Comparison of ENCODE assay signal across 1 cellular context in genomic region chr17:80036715-80037477, GRCh38.
A peak's percentile ranks its signal among the peaks of the same experiment; 100 is the strongest.
TF ChIP-seq lines count a peak whose summit lies in the region.

No MANE protein-coding gene starts in this region.

TF ChIP-seq in HepG2, 621 proteins besides CTCF, POLR2A, EP300 and RAD21 (continued from another document and continues in another):
- TF ChIP-seq SKIL (CRISPR knock-in tag; IDR thresholded peaks at IDR 0.05; ENCODE audit: borderline replicate concordance) (0 out of 2 replicates have a peak, but pooled peaks have one; percentile 19), ESRRA (CRISPR knock-in tag; IDR thresholded peaks at IDR 0.05; ENCODE audit: low read depth) (0 out of 2 replicates have a peak, but pooled peaks have one; percentile 15), SOX6 (IDR thresholded peaks at IDR 0.05) (no peak), SOX6 (CRISPR knock-in tag; IDR thresholded peaks at IDR 0.05) (peak; percentile 30; the same call in 1 of the 2 replicates), ZNF775 (CRISPR knock-in tag; IDR thresholded peaks at IDR 0.05; ENCODE audit: borderline replicate concordance) (0 out of 2 replicates have a peak, but pooled peaks have one; percentile 33), HDAC1 (CRISPR knock-in tag; IDR thresholded peaks at IDR 0.05) (peak; percentile 7; the same call in 1 of the 2 replicates), ZNF101 (CRISPR knock-in tag; IDR thresholded peaks at IDR 0.05; ENCODE audit: borderline replicate concordance, low read depth) (no peak), CCDC6 (CRISPR knock-in tag; IDR thresholded peaks at IDR 0.05) (peak; percentile 90), ZFP36L1 (CRISPR knock-in tag; IDR thresholded peaks at IDR 0.05) (no peak), ZNF513 (CRISPR knock-in tag; conservative IDR thresholded peaks at IDR 0.05) (no peak), ZNF501 (CRISPR knock-in tag; IDR thresholded peaks at IDR 0.05) (peak; percentile 2; the same call in 1 of the 2 replicates), TARDBP (CRISPR knock-in tag; IDR thresholded peaks at IDR 0.05) (no peak), ZNF879 (CRISPR knock-in tag; IDR thresholded peaks at IDR 0.05) (no peak; the same call in 1 of the 2 replicates), NR1H2 (CRISPR knock-in tag; IDR thresholded peaks at IDR 0.05; ENCODE audit: borderline replicate concordance, low read depth) (0 out of 2 replicates have a peak, but pooled peaks have one; percentile 3), ZNF891 (CRISPR knock-in tag; IDR thresholded peaks at IDR 0.05) (no peak; the same call in 1 of the 2 replicates), ZNF800 (CRISPR knock-in tag; IDR thresholded peaks at IDR 0.05) (peak; percentile 96; the same call in 1 of the 2 replicates), ZNF841 (CRISPR knock-in tag; IDR thresholded peaks at IDR 0.05; ENCODE audit: borderline replicate concordance) (no peak), NFE2L1 (CRISPR knock-in tag; IDR thresholded peaks at IDR 0.05; ENCODE audit: borderline replicate concordance) (no peak), ZNF317 (CRISPR knock-in tag; IDR thresholded peaks at IDR 0.05) (0 out of 2 replicates have a peak, but pooled peaks have one; percentile 27), CBX2 (IDR thresholded peaks at IDR 0.05; ENCODE audit: low read depth, low read length) (no peak), CBX2 (CRISPR knock-in tag; IDR thresholded peaks at IDR 0.05; ENCODE audit: low read depth) (0 out of 2 replicates have a peak, but pooled peaks have one; percentile 33), ZNF816 (CRISPR knock-in tag; IDR thresholded peaks at IDR 0.05; ENCODE audit: borderline replicate concordance) (no peak), ZNF550 (CRISPR knock-in tag; IDR thresholded peaks at IDR 0.05; ENCODE audit: borderline replicate concordance) (0 out of 2 replicates have a peak, but pooled peaks have one; percentile 38), IRX3 (CRISPR knock-in tag; IDR thresholded peaks at IDR 0.05; ENCODE audit: borderline replicate concordance, low read depth) (no peak), GLMP (CRISPR knock-in tag; IDR thresholded peaks at IDR 0.05; ENCODE audit: borderline replicate concordance) (no peak), SOX5 (CRISPR knock-in tag; IDR thresholded peaks at IDR 0.05; ENCODE audit: borderline replicate concordance) (no peak), ARHGAP35 (CRISPR knock-in tag; IDR thresholded peaks at IDR 0.05; ENCODE audit: borderline replicate concordance) (peak; percentile 84; the same call in 1 of the 2 replicates), CBX5 (CRISPR knock-in tag; IDR thresholded peaks at IDR 0.05; ENCODE audit: borderline replicate concordance) (no peak)
- TF ChIP-seq, protein P1, sequence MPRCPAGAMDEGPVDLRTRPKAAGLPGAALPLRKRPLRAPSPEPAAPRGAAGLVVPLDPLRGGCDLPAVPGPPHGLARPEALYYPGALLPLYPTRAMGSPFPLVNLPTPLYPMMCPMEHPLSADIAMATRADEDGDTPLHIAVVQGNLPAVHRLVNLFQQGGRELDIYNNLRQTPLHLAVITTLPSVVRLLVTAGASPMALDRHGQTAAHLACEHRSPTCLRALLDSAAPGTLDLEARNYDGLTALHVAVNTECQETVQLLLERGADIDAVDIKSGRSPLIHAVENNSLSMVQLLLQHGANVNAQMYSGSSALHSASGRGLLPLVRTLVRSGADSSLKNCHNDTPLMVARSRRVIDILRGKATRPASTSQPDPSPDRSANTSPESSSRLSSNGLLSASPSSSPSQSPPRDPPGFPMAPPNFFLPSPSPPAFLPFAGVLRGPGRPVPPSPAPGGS (CRISPR knock-in tag; IDR thresholded peaks at IDR 0.05), result peak; percentile 95
- TF ChIP-seq, protein P2, sequence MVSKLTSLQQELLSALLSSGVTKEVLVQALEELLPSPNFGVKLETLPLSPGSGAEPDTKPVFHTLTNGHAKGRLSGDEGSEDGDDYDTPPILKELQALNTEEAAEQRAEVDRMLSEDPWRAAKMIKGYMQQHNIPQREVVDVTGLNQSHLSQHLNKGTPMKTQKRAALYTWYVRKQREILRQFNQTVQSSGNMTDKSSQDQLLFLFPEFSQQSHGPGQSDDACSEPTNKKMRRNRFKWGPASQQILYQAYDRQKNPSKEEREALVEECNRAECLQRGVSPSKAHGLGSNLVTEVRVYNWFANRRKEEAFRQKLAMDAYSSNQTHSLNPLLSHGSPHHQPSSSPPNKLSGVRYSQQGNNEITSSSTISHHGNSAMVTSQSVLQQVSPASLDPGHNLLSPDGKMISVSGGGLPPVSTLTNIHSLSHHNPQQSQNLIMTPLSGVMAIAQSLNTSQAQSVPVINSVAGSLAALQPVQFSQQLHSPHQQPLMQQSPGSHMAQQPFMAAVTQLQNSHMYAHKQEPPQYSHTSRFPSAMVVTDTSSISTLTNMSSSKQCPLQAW (CRISPR knock-in tag; IDR thresholded peaks at IDR 0.05), result peak; percentile 62; the same call in 1 of the 2 replicates
- TF ChIP-seq, protein P3, sequence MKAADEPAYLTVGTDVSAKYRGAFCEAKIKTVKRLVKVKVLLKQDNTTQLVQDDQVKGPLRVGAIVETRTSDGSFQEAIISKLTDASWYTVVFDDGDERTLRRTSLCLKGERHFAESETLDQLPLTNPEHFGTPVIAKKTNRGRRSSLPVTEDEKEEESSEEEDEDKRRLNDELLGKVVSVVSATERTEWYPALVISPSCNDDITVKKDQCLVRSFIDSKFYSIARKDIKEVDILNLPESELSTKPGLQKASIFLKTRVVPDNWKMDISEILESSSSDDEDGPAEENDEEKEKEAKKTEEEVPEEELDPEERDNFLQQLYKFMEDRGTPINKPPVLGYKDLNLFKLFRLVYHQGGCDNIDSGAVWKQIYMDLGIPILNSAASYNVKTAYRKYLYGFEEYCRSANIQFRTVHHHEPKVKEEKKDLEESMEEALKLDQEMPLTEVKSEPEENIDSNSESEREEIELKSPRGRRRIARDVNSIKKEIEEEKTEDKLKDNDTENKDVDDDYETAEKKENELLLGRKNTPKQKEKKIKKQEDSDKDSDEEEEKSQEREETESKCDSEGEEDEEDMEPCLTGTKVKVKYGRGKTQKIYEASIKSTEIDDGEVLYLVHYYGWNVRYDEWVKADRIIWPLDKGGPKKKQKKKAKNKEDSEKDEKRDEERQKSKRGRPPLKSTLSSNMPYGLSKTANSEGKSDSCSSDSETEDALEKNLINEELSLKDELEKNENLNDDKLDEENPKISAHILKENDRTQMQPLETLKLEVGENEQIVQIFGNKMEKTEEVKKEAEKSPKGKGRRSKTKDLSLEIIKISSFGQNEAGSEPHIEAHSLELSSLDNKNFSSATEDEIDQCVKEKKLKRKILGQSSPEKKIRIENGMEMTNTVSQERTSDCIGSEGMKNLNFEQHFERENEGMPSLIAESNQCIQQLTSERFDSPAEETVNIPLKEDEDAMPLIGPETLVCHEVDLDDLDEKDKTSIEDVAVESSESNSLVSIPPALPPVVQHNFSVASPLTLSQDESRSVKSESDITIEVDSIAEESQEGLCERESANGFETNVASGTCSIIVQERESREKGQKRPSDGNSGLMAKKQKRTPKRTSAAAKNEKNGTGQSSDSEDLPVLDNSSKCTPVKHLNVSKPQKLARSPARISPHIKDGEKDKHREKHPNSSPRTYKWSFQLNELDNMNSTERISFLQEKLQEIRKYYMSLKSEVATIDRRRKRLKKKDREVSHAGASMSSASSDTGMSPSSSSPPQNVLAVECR (CRISPR knock-in tag; IDR thresholded peaks at IDR 0.05; ENCODE audit: borderline replicate concordance), result peak; percentile 90
- TF ChIP-seq, protein P4, sequence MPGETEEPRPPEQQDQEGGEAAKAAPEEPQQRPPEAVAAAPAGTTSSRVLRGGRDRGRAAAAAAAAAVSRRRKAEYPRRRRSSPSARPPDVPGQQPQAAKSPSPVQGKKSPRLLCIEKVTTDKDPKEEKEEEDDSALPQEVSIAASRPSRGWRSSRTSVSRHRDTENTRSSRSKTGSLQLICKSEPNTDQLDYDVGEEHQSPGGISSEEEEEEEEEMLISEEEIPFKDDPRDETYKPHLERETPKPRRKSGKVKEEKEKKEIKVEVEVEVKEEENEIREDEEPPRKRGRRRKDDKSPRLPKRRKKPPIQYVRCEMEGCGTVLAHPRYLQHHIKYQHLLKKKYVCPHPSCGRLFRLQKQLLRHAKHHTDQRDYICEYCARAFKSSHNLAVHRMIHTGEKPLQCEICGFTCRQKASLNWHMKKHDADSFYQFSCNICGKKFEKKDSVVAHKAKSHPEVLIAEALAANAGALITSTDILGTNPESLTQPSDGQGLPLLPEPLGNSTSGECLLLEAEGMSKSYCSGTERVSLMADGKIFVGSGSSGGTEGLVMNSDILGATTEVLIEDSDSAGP (CRISPR knock-in tag; IDR thresholded peaks at IDR 0.05; ENCODE audit: borderline replicate concordance), result peak; percentile 76
- TF ChIP-seq, protein P5, sequence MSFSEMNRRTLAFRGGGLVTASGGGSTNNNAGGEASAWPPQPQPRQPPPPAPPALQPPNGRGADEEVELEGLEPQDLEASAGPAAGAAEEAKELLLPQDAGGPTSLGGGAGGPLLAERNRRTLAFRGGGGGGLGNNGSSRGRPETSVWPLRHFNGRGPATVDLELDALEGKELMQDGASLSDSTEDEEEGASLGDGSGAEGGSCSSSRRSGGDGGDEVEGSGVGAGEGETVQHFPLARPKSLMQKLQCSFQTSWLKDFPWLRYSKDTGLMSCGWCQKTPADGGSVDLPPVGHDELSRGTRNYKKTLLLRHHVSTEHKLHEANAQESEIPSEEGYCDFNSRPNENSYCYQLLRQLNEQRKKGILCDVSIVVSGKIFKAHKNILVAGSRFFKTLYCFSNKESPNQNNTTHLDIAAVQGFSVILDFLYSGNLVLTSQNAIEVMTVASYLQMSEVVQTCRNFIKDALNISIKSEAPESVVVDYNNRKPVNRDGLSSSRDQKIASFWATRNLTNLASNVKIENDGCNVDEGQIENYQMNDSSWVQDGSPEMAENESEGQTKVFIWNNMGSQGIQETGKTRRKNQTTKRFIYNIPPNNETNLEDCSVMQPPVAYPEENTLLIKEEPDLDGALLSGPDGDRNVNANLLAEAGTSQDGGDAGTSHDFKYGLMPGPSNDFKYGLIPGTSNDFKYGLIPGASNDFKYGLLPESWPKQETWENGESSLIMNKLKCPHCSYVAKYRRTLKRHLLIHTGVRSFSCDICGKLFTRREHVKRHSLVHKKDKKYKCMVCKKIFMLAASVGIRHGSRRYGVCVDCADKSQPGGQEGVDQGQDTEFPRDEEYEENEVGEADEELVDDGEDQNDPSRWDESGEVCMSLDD (CRISPR knock-in tag; IDR thresholded peaks at IDR 0.05; ENCODE audit: borderline replicate concordance), result no peak
